27 cellular contexts compared by ENCODE assay signal in genomic region chr13:58994077-58994476, GRCh38.
"Had no signal": no experiment of that assay in that cellular context is flagged by ENCODE, and none has a peak within 500 bp of the region (broad histone marks: within the 10 kb centered on the region; RNA-seq: fewer than 3 reads in every experiment).

No MANE protein-coding gene starts in this region.

- H2AFZ ChIP-seq: PC-9 had no signal

- H3K9me3 ChIP-seq: MG63 had no signal

- H3K27ac ChIP-seq: PC-9, WERI-Rb-1 had no signal

- H3K27me3 ChIP-seq: MG63 had no signal

- FAIRE-seq: RCC 7860 had no signal

- H3K4me2 ChIP-seq: PC-9 had no signal

- H3K36me3 ChIP-seq: MG63, WERI-Rb-1 had no signal

- H3K4me3 ChIP-seq: MG63, PC-9 had no signal

- ATAC-seq: activated CD8-positive, alpha-beta memory T cell treated with anti-CD3 and anti-CD28 coated beads, Interleukin-2, amount 10 ng/mL, durations not matched to agents 7 days and 5 days; activated naive CD8-positive, alpha-beta T cell treated with anti-CD3 and anti-CD28 coated beads, Interleukin-2, amount 50 U/mL, for 24 hours had no signal

- DNase-seq: activated CD4-positive, alpha-beta memory T cell treated with anti-CD3 and anti-CD28 coated beads, Interleukin-2, amount 10 ng/mL, durations not matched to agents 7 days and 5 days; activated CD4-positive, alpha-beta T cell treated with anti-CD3 and anti-CD28 coated beads for 1 hour; activated CD4-positive, alpha-beta T cell treated with anti-CD3 and anti-CD28 coated beads for 48 hours; activated CD4-positive, CD25-positive, alpha-beta regulatory T cell; activated CD8-positive, alpha-beta memory T cell treated with anti-CD3 and anti-CD28 coated beads for 24 hours; activated CD8-positive, alpha-beta memory T cell treated with anti-CD3 and anti-CD28 coated beads, Interleukin-2, amount 10 ng/mL, durations not matched to agents 7 days and 5 days; activated CD8-positive, alpha-beta memory T cell treated with anti-CD3 and anti-CD28 coated beads, Interleukin-2, amount 50 U/mL, for 48 hours; activated effector memory CD4-positive, alpha-beta T cell treated with Interleukin-2 at 50 U/mL for 16 hours; activated naive CD4-positive, alpha-beta T cell treated with anti-CD3 and anti-CD28 coated beads, Interleukin-2, amount 10 ng/mL, durations not matched to agents 7 days and 5 days; activated naive CD8-positive, alpha-beta T cell treated with anti-CD3 and anti-CD28 coated beads, Interleukin-2, amount 50 U/mL, for 24 hours; activated T-cell treated with anti-CD3 and anti-CD28 coated beads, Interleukin-2, amount 50 U/mL, for 48 hours; anterior cingulate cortex; central memory CD4-positive, alpha-beta T cell; Karpas-422; MG63; NCI-H1048; NCI-H1436 treated with DMSO at 0.1 percent for 48 hours; NCI-H1694 treated with DMSO at 0.1 percent for 48 hours; NCI-H2029; NCI-H2107; NCI-H2171; NCI-H510A; NK-92 treated with Interleukin-12 subunit alpha and Interleukin-12 subunit beta, amount 100 ng/mL, for 24 hours; PC-9; Right ventricle myocardium superior; WERI-Rb-1 had no signal
